ENCODE assay signal across 22 cellular contexts in the genomic region with DNA sequence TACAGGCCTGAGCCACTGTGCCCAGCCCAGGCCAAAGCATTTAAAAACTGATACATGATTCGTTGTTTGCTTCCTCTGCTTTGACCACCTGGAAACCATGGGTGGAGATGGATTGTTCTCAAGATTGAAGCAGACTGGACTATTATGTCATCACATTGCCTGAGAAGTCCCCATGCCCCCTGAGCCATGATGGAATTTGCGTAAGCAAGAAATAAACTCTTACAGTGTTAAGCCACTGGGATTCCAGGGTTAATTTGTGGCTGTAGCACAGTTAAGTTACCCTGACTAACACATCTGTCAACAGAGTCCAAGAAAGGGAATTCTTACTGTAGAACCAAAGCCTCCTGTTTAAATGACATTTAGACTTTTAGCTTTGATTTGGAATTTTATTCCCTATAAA. TPM values are rescaled to one million over a fixed set of nuclear protein-coding genes. Genes with fewer than 3 reads are reported as not detected.
DNase-seq lines count a peak whose midpoint lies in the region; ATAC-seq and TF ChIP-seq lines count a peak whose summit lies in the region.
"Had no signal": no experiment of that assay in that cellular context is flagged by ENCODE, and none has a peak within 500 bp of the region (broad histone marks: within the 10 kb centered on the region; RNA-seq: fewer than 3 reads in every experiment).

No MANE protein-coding gene starts in this region.

- H3K27ac Mint-ChIP-seq in activated CD4-positive, alpha-beta T cell treated with anti-CD3 and anti-CD28 coated beads, Interleukin-2, amount 10 ng/mL, durations not matched to agents 24 days and 14 days, result no peak overlapping the region
- peak overlapping the region in 6 of 7 donors; percentile 78 to 88 (median 82) for H3K27ac Mint-ChIP-seq in CD14-positive monocyte
- H3K27ac Mint-ChIP-seq in activated T-helper 17 cell treated with anti-CD3 and anti-CD28 coated beads, Interleukin-2, amount 50 U/mL, for 72 hours, result no peak overlapping the region
- no peak overlapping the region for H3K27ac Mint-ChIP-seq in Caco-2 (ENCODE audit: unreplicated experiment)

- POLR2A ChIA-PET in Caco-2 (lab: Charles Lee), result no interaction called here

- no peaks in the 10 kb centered on the region for H3K36me3 Mint-ChIP-seq in activated CD4-positive, alpha-beta T cell treated with anti-CD3 and anti-CD28 coated beads, Interleukin-2, amount 10 ng/mL, durations not matched to agents 24 days and 14 days (ENCODE audit: low read depth)
- H3K36me3 Mint-ChIP-seq in CD14-positive monocyte, result no peaks in the 10 kb centered on the region
- H3K36me3 Mint-ChIP-seq in activated T-helper 17 cell treated with anti-CD3 and anti-CD28 coated beads, Interleukin-2, amount 50 U/mL, for 72 hours (ENCODE audit: low read depth), result no peaks in the 10 kb centered on the region
- H3K36me3 Mint-ChIP-seq in Caco-2 (ENCODE audit: insufficient read depth, unreplicated experiment), result no peaks in the 10 kb centered on the region

- DNase-seq in activated CD4-positive, alpha-beta T cell treated with anti-CD3 and anti-CD28 coated beads, Interleukin-2, amount 10 ng/mL, durations not matched to agents 24 days and 14 days, result no peak
- DNase-seq in activated CD4-positive, alpha-beta T cell treated with anti-CD3 and anti-CD28 coated beads for 4 hours, result no peak
- DNase-seq in CD14-positive monocyte (ENCODE audit: low spot score), result no peak
- DNase-seq in Caco-2, result no peak
- no peak for DNase-seq in NCI-H2081 (lab: John Stamatoyannopoulos, UW)
- DNase-seq in NCI-H82 treated with DMSO at 0.1 percent for 48 hours (lab: John Stamatoyannopoulos, UW; ENCODE audit: unreplicated experiment), result no peak
- DNase-seq: activated CD4-positive, alpha-beta T cell treated with anti-CD3 and anti-CD28 coated beads for 48 hours; dermis blood vessel endothelial cell; Kasumi-1; NCI-H1105; NCI-H510A treated with DMSO at 0.1 percent for 48 hours; nucleus accumbens; stimulated activated CD4-positive, alpha-beta T cell treated with anti-CD3 and anti-CD28 coated beads, Interleukin-12 subunit alpha, Interleukin-12 subunit beta, amount 100 ng/mL, for 4 hours; uterus had no signal

- H3K9me3 ChIP-seq in mononuclear cell (ENCODE audit: low read depth, low read length) (no peaks in the 10 kb centered on the region), Caco-2 (no peaks in the 10 kb centered on the region)
- H3K9me3 ChIP-seq: uterus had no signal

- CTCF ChIA-PET in Caco-2 (lab: Charles Lee), result no interaction called here

- H3K4me3 ChIP-seq in mononuclear cell (ENCODE audit: low read length) (peak overlapping the region; percentile 32), Caco-2 (ENCODE audit: low read depth, low read length) (no peak overlapping the region)
- H3K4me3 ChIP-seq: hepatocyte, uterus had no signal

- ATAC-seq in activated T-helper 17 cell treated with anti-CD3 and anti-CD28 coated beads, Interleukin-2, amount 50 U/mL, for 72 hours (replicated peaks), result no peak

- peaks cover 79% of the 10 kb centered on the region for H3K4me1 Mint-ChIP-seq in activated CD4-positive, alpha-beta T cell treated with anti-CD3 and anti-CD28 coated beads, Interleukin-2, amount 10 ng/mL, durations not matched to agents 24 days and 14 days
- peaks cover 100% of the 10 kb centered on the region for H3K4me1 Mint-ChIP-seq in CD14-positive monocyte
- H3K4me1 Mint-ChIP-seq in activated T-helper 17 cell treated with anti-CD3 and anti-CD28 coated beads, Interleukin-2, amount 50 U/mL, for 72 hours, result peaks cover 73% of the 10 kb centered on the region
- no peaks in the 10 kb centered on the region for H3K4me1 Mint-ChIP-seq in Caco-2 (ENCODE audit: low read depth, unreplicated experiment)

- no peaks in the 10 kb centered on the region for H3K9me3 Mint-ChIP-seq in activated CD4-positive, alpha-beta T cell treated with anti-CD3 and anti-CD28 coated beads, Interleukin-2, amount 10 ng/mL, durations not matched to agents 24 days and 14 days
- no peaks in the 10 kb centered on the region for H3K9me3 Mint-ChIP-seq in CD14-positive monocyte
- H3K9me3 Mint-ChIP-seq in activated T-helper 17 cell treated with anti-CD3 and anti-CD28 coated beads, Interleukin-2, amount 50 U/mL, for 72 hours, result no peaks in the 10 kb centered on the region
- H3K9me3 Mint-ChIP-seq in Caco-2 (ENCODE audit: unreplicated experiment), result no peaks in the 10 kb centered on the region

- intact Hi-C loops in activated CD4-positive, alpha-beta T cell treated with anti-CD3 and anti-CD28 coated beads, Interleukin-2, amount 10 ng/mL, durations not matched to agents 24 days and 14 days (cut with micrococcal nuclease), result loop anchor here (5.0 to 10.0 kb wide), 2 partner anchors 369 to 631 kb away; partner anchors contain the start of genes CKAP2 and VPS36
- intact Hi-C loops in CD14-positive monocyte (cut with micrococcal nuclease), result loop anchor here in 1 of 2 donors (10.0 kb wide), 1 partner anchor 191 kb away; the partner anchor contains the start of genes ALG11 and ATP7B
- intact Hi-C loops in Caco-2 (cut with micrococcal nuclease; ENCODE audit: unreplicated experiment), result no loop called here

- H3K27me3 Mint-ChIP-seq in activated CD4-positive, alpha-beta T cell treated with anti-CD3 and anti-CD28 coated beads, Interleukin-2, amount 10 ng/mL, durations not matched to agents 24 days and 14 days, result peaks cover 3% of the 10 kb centered on the region
- no peaks in the 10 kb centered on the region for H3K27me3 Mint-ChIP-seq in CD14-positive monocyte (ENCODE audit: low read depth in 3 of 3)
- H3K27me3 Mint-ChIP-seq in activated T-helper 17 cell treated with anti-CD3 and anti-CD28 coated beads, Interleukin-2, amount 50 U/mL, for 72 hours, result no peaks in the 10 kb centered on the region
- peaks cover 14% of the 10 kb centered on the region for H3K27me3 Mint-ChIP-seq in Caco-2 (ENCODE audit: insufficient read depth, unreplicated experiment)

- H3K4me1 ChIP-seq in mononuclear cell (ENCODE audit: insufficient read depth, low read length) (peaks cover 99% of the 10 kb centered on the region), Caco-2 (no peaks in the 10 kb centered on the region)
- H3K4me1 ChIP-seq: uterus had no signal

- peak overlapping the region; percentile 7 for H3K4me3 Mint-ChIP-seq in activated CD4-positive, alpha-beta T cell treated with anti-CD3 and anti-CD28 coated beads, Interleukin-2, amount 10 ng/mL, durations not matched to agents 24 days and 14 days
- H3K4me3 Mint-ChIP-seq in CD14-positive monocyte (no peak overlapping the region), Caco-2 (ENCODE audit: unreplicated experiment) (no peak overlapping the region)
- peak overlapping the region; percentile 76 for H3K4me3 Mint-ChIP-seq in activated T-helper 17 cell treated with anti-CD3 and anti-CD28 coated beads, Interleukin-2, amount 50 U/mL, for 72 hours

- no TSS peak for BruUV-seq in Caco-2 (replicated peaks; lab: Mats Ljungman, UMichigan)

- H3K27me3 ChIP-seq in mononuclear cell (ENCODE audit: insufficient read depth, low read length), result no peaks in the 10 kb centered on the region
- no peaks in the 10 kb centered on the region; the same call in 1 of the 2 replicates for H3K27me3 ChIP-seq in Caco-2 (replicated peaks; ENCODE audit: control insufficient read depth, insufficient read depth, low read length)
- H3K27me3 ChIP-seq: hepatocyte, uterus had no signal

- no peaks in the 10 kb centered on the region for H3K36me3 ChIP-seq in Caco-2 (ENCODE audit: control insufficient read depth, insufficient read depth, low read length)
- H3K36me3 ChIP-seq: uterus had no signal

- TF ChIP-seq CTCF in CD14-positive monocyte (IDR thresholded peaks at IDR 0.05) (no peak), Caco-2 (IDR thresholded peaks at IDR 0.05; ENCODE audit: insufficient read depth in 1 of 2, low read depth in 1 of 2, low read length in 1 of 2, severe bottlenecking in 1 of 2, unreplicated experiment in 1 of 2) (no peak)

RNA-seq across cellular contexts. Expression of gene DHRS12, which starts 19.4 kb away (rescaled TPM):
- 3.2 and 3.9 TPM in 2 replicates for total RNA-seq in activated CD4-positive, alpha-beta T cell treated with anti-CD3 and anti-CD28 coated beads, Interleukin-2, amount 10 ng/mL, durations not matched to agents 24 days and 14 days
- 10 to 100 TPM; 20.0 to 20.2 TPM for polyA plus RNA-seq in CD14-positive monocyte
- total RNA-seq in activated T-helper 17 cell treated with anti-CD3 and anti-CD28 coated beads, Interleukin-2, amount 50 U/mL, for 72 hours, result 1 to 10 TPM; 5.0 to 9.6 TPM
- 3.6 TPM for total RNA-seq in mononuclear cell
- 12.5 and 14.1 TPM in 2 replicates for total RNA-seq in Caco-2 (2022)

RNA-seq across cellular contexts. Expression of gene TMEM272, which starts 21.6 kb away (rescaled TPM):
- 0.38 and 0.77 TPM in 2 replicates for total RNA-seq in activated CD4-positive, alpha-beta T cell treated with anti-CD3 and anti-CD28 coated beads, Interleukin-2, amount 10 ng/mL, durations not matched to agents 24 days and 14 days
- not detected for polyA plus RNA-seq in CD14-positive monocyte
- under 1 TPM; 0.16 to 0.17 TPM for total RNA-seq in activated T-helper 17 cell treated with anti-CD3 and anti-CD28 coated beads, Interleukin-2, amount 50 U/mL, for 72 hours
- total RNA-seq in mononuclear cell (1.0 TPM), Caco-2 (2022) (0.14 and 0.23 TPM in 2 replicates)
- total RNA-seq: dermis blood vessel endothelial cell, fibroblast of villous mesenchyme, HT1080 had no signal
- polyA plus RNA-seq: BJ had no signal

RNA-seq across cellular contexts. Expression of gene CCDC70, which starts 38.4 kb away (rescaled TPM):
- not detected in 2 replicates for total RNA-seq in activated CD4-positive, alpha-beta T cell treated with anti-CD3 and anti-CD28 coated beads, Interleukin-2, amount 10 ng/mL, durations not matched to agents 24 days and 14 days
- polyA plus RNA-seq in CD14-positive monocyte, result not detected
- total RNA-seq in activated T-helper 17 cell treated with anti-CD3 and anti-CD28 coated beads, Interleukin-2, amount 50 U/mL, for 72 hours, result under 1 TPM; 0.24 to 0.43 TPM
- total RNA-seq in mononuclear cell (not detected), Caco-2 (2022) (not detected in 2 replicates)
- total RNA-seq: dermis blood vessel endothelial cell, fibroblast of villous mesenchyme, hepatocyte, HT1080, liver, mucosa of gallbladder, uterus had no signal
- polyA plus RNA-seq: BJ, hepatocyte had no signal

Comparison
In these comparisons a context has a peak if more than half of its experiments do, and no peak if none do; other contexts are left out.
1. H3K27ac Mint-ChIP-seq: peak in CD14-positive monocyte (6 of 7); none in activated CD4-positive, alpha-beta T cell treated with anti-CD3 and anti-CD28 coated beads, Interleukin-2, amount 10 ng/mL, durations not matched to agents 24 days and 14 days (single experiment), activated T-helper 17 cell treated with anti-CD3 and anti-CD28 coated beads, Interleukin-2, amount 50 U/mL, for 72 hours (single experiment) and Caco-2 (single experiment).
2. H3K4me3 Mint-ChIP-seq: peak in activated CD4-positive, alpha-beta T cell treated with anti-CD3 and anti-CD28 coated beads, Interleukin-2, amount 10 ng/mL, durations not matched to agents 24 days and 14 days (single experiment) and activated T-helper 17 cell treated with anti-CD3 and anti-CD28 coated beads, Interleukin-2, amount 50 U/mL, for 72 hours (single experiment); none in CD14-positive monocyte (0 of 2) and Caco-2 (single experiment).